In the genomic region with DNA sequence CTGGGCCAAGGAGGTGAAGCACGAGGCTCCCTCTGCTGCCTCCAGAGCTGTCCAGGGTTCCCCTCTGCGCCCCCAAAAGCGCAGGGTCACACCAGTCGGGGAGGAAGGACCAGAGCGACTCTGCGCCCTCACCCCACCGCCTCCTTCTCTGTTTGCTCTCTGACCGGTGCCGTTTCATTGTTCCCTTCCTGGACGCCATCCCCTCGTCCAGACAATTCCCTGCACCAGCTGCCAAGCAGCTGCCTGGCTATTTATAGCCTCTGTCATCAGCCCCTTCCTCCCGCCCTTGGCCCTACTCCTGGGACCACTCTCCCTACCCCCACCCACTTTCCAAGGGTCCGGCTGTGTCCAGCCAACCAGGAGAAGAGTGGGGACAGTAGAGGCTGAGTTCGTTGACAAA, we compare ENCODE assay signal across 16 cellular contexts.
DNase-seq lines count a peak whose midpoint lies in the region; ATAC-seq and TF ChIP-seq lines count a peak whose summit lies in the region.
"Had no signal": no experiment of that assay in that cellular context is flagged by ENCODE, and none has a peak within 500 bp of the region (broad histone marks: within the 10 kb centered on the region; RNA-seq: fewer than 3 reads in every experiment).

No MANE protein-coding gene starts in this region.

- POLR2A ChIA-PET in A673 (lab: Charles Lee; ENCODE audit: low non-redundant PET) = no interaction called here

- H3K27me3 Mint-ChIP-seq in neural progenitor cell (ENCODE audit: insufficient read depth, low read depth) = peaks cover 6% of the 10 kb centered on the region

- CTCF ChIA-PET in A673 (lab: Charles Lee) = no interaction called here

- H3K36me3 ChIP-seq in neural progenitor cell (no peaks in the 10 kb centered on the region), aorta (ENCODE audit: control insufficient read depth in 1 of 2, insufficient read depth in 2 of 2, low read length in 1 of 2) (no peaks in the 10 kb centered on the region), A673 (ENCODE audit: insufficient read depth, low read length, poor library complexity, severe bottlenecking) (no peaks in the 10 kb centered on the region)
- H3K36me3 ChIP-seq: Peyer's patch, vagina had no signal

- 1 to 5% methylated on average over 12 to 14 of the region's 14 CpGs for whole genome bisulfite sequencing in aorta, 2 donors

- H3K9me3 ChIP-seq in neural progenitor cell (ENCODE audit: low read depth) (no peaks in the 10 kb centered on the region), aorta (ENCODE audit: control insufficient read depth, low read length) (no peaks in the 10 kb centered on the region), A673 (ENCODE audit: low read depth, low read length, poor library complexity, severe bottlenecking) (no peaks in the 10 kb centered on the region)
- H3K9me3 ChIP-seq: Peyer's patch, vagina had no signal

- H3K9me3 Mint-ChIP-seq in neural progenitor cell = no peaks in the 10 kb centered on the region
- H3K9me3 Mint-ChIP-seq: immature natural killer cell; naive thymus-derived CD8-positive, alpha-beta T cell had no signal

- H3K36me3 Mint-ChIP-seq in neural progenitor cell = no peaks in the 10 kb centered on the region
- H3K36me3 Mint-ChIP-seq: immature natural killer cell; naive thymus-derived CD8-positive, alpha-beta T cell had no signal

- TF ChIP-seq CTCF in fibroblast of pulmonary artery (IDR thresholded peaks at IDR 0.05; ENCODE audit: low read length, missing control alignments) = no peak
- TF ChIP-seq CTCF in neural progenitor cell (IDR thresholded peaks at IDR 0.05) = no peak
- TF ChIP-seq CTCF in A673 (conservative IDR thresholded peaks at IDR 0.05; ENCODE audit: low read depth, low read length) = no peak

- H3K27me3 ChIP-seq in neural progenitor cell (no peaks in the 10 kb centered on the region), aorta (ENCODE audit: control insufficient read depth in 1 of 2, insufficient read depth in 2 of 2, low read length in 1 of 2) (no peaks in the 10 kb centered on the region), A673 (replicated peaks; ENCODE audit: insufficient read depth, low read depth, low read length, poor library complexity) (no peaks in the 10 kb centered on the region)
- H3K27me3 ChIP-seq: Peyer's patch, vagina had no signal

- no peak overlapping the region for H3K27ac Mint-ChIP-seq in neural progenitor cell
- H3K27ac Mint-ChIP-seq: immature natural killer cell; naive thymus-derived CD8-positive, alpha-beta T cell had no signal

- no peak overlapping the region for H3K4me3 Mint-ChIP-seq in neural progenitor cell
- H3K4me3 Mint-ChIP-seq: immature natural killer cell; naive thymus-derived CD8-positive, alpha-beta T cell had no signal

- H3K4me1 Mint-ChIP-seq in neural progenitor cell = peaks cover 16% of the 10 kb centered on the region

- no peaks in the 10 kb centered on the region for H4K20me1 ChIP-seq in neural progenitor cell (ENCODE audit: low read depth)

- H3K4me1 ChIP-seq in neural progenitor cell (peaks cover 9% of the 10 kb centered on the region), aorta (ENCODE audit: control insufficient read depth in 1 of 2, insufficient read depth in 2 of 2, low read length in 2 of 2) (peaks cover 0 to 2% of the 10 kb centered on the region in 2 donors), A673 (ENCODE audit: insufficient read depth, low read length, poor library complexity, severe bottlenecking) (peaks cover 59% of the 10 kb centered on the region)

- H3K4me3 ChIP-seq in fibroblast of pulmonary artery (replicated peaks; ENCODE audit: low read depth, low read length) (peak overlapping the region; percentile 24), neural progenitor cell (no peak overlapping the region), aorta (ENCODE audit: low read length in 2 of 2) (peak overlapping the region; percentile 18 to 59), A673 (ENCODE audit: low read depth, low read length, poor library complexity, severe bottlenecking) (no peak overlapping the region)
- H3K4me3 ChIP-seq: Peyer's patch had no signal

- no peaks in the 10 kb centered on the region for H3K79me2 ChIP-seq in neural progenitor cell (ENCODE audit: low read depth)

- no peak overlapping the region for H3K27ac ChIP-seq in neural progenitor cell
- peak overlapping the region; percentile 68 to 84 for H3K27ac ChIP-seq in aorta (ENCODE audit: low read depth in 1 of 2, low read length in 2 of 2)
- H3K27ac ChIP-seq in A673 (ENCODE audit: low read depth, low read length, poor library complexity, severe bottlenecking) = no peak overlapping the region

- intact Hi-C loops in Right ventricle myocardium superior (cut with DNase I) = no loop called here
- intact Hi-C loops in cardiac septum (cut with DNase I) = no loop called here
- intact Hi-C loops in aorta (cut with DNase I) = no loop called here
- intact Hi-C loops in A673 (cut with micrococcal nuclease; ENCODE audit: unreplicated experiment) = no loop called here

- H3K9ac ChIP-seq in neural progenitor cell = no peak overlapping the region

- peak; percentile 56 for DNase-seq in Right ventricle myocardium superior
- DNase-seq in cardiac septum (ENCODE audit: low spot score) = no peak
- peak; percentile 33 for DNase-seq in fibroblast of pulmonary artery (ENCODE audit: low read depth)
- DNase-seq in neural progenitor cell (ENCODE audit: low spot score) = no peak
- no peak for DNase-seq in aorta
- no peak for DNase-seq in central memory CD4-positive, alpha-beta T cell
- DNase-seq in mucosa of gallbladder (ENCODE audit: low spot score) = no peak
- no peak for DNase-seq in A673 (ENCODE audit: low spot score)
- DNase-seq: activated CD4-positive, alpha-beta T cell treated with anti-CD3 and anti-CD28 coated beads, Interleukin-2, amount 50 U/mL, for 48 hours; cerebellar nuclear complex; DMS79; immature natural killer cell; Kasumi-1; naive thymus-derived CD8-positive, alpha-beta T cell had no signal

- no peak overlapping the region for H3K4me2 ChIP-seq in neural progenitor cell

- H2AFZ ChIP-seq in neural progenitor cell (replicated peaks) = peak overlapping the region; percentile 73

- H3F3A ChIP-seq in neural progenitor cell (ENCODE audit: low read depth) = peaks cover 8% of the 10 kb centered on the region

- ATAC-seq in Right ventricle myocardium superior (ENCODE audit: poor library complexity) = peak; percentile 34
- no peak for ATAC-seq in aorta (ENCODE audit: low FRiP score)
- ATAC-seq: naive thymus-derived CD8-positive, alpha-beta T cell had no signal

- no TSS peak for BruUV-seq in A673 (replicated peaks; lab: Mats Ljungman, UMichigan)

Comparison
In these comparisons a context has a peak if more than half of its experiments do, and no peak if none do; other contexts are left out.
1. DNase-seq: peak in Right ventricle myocardium superior (single experiment) and fibroblast of pulmonary artery (single experiment); none in cardiac septum (single experiment), neural progenitor cell (single experiment), aorta (0 of 2), central memory CD4-positive, alpha-beta T cell (single experiment), mucosa of gallbladder (single experiment) and A673 (single experiment).
2. H3K4me3 ChIP-seq: peak in fibroblast of pulmonary artery (single experiment) and aorta (2 of 2); none in neural progenitor cell (single experiment) and A673 (single experiment).
3. H3K27ac ChIP-seq: peak in aorta (2 of 2); none in neural progenitor cell (single experiment) and A673 (single experiment).